Comparison of ENCODE assay signal across 27 cellular contexts in genomic region chr4:182648766-182649165, GRCh38.
"Had no signal": no experiment of that assay in that cellular context is flagged by ENCODE, and none has a peak within 500 bp of the region (broad histone marks: within the 10 kb centered on the region; RNA-seq: fewer than 3 reads in every experiment).

No MANE protein-coding gene starts in this region.

- H3K4me1 ChIP-seq: ascending aorta, colonic mucosa, testis, transverse colon had no signal

- H3K36me3 ChIP-seq: ascending aorta, cardiac muscle cell, colonic mucosa, heart left ventricle, neutrophil, right lobe of liver, transverse colon, WERI-Rb-1 had no signal

- H3K27ac ChIP-seq: ascending aorta, cardiac muscle cell, colonic mucosa, heart left ventricle, neutrophil, right lobe of liver, testis, transverse colon, WERI-Rb-1 had no signal

- H3K4me3 ChIP-seq: ascending aorta, cardiac muscle cell, colonic mucosa, heart left ventricle, right lobe of liver, testis, transverse colon had no signal

- DNase-seq: activated CD4-positive, alpha-beta T cell treated with anti-CD3 and anti-CD28 coated beads for 48 hours; activated CD4-positive, alpha-beta T cell treated with anti-CD3 and anti-CD28 coated beads, Interleukin-2, amount 50 U/mL, for 48 hours; activated CD8-positive, alpha-beta memory T cell treated with anti-CD3 and anti-CD28 coated beads for 24 hours; activated effector memory CD4-positive, alpha-beta T cell treated with anti-CD3 and anti-CD28 coated beads, Interleukin-2, amount 50 U/mL, for 16 hours; activated naive CD4-positive, alpha-beta T cell treated with anti-CD3 and anti-CD28 coated beads, Interleukin-2, amount 10 ng/mL, durations not matched to agents 7 days and 5 days; activated naive CD8-positive, alpha-beta T cell treated with anti-CD3 and anti-CD28 coated beads, Interleukin-2, amount 10 ng/mL, durations not matched to agents 7 days and 5 days; cerebellar nuclear complex; colonic mucosa; effector memory CD8-positive, alpha-beta T cell; foreskin fibroblast; heart left ventricle; hypothalamus; immature natural killer cell; kidney; left colon; naive B cell; nephron progenitor cell; right lobe of liver; stimulated activated CD4-positive, alpha-beta T cell treated with anti-CD3 and anti-CD28 coated beads, Interleukin-4, amount 100 ng/mL, for 1 hour; stimulated activated naive CD8-positive, alpha-beta T cell treated with anti-CD3 and anti-CD28 coated beads, Interleukin-15, Interleukin-2, amounts not matched to agents 100 U/mL and 50 U/mL, for 24 hours; T1000; testis; transverse colon; WERI-Rb-1 had no signal

- H3K9me3 ChIP-seq: colonic mucosa, neutrophil, right lobe of liver, testis, transverse colon had no signal

- H3K27me3 ChIP-seq: ascending aorta, cardiac muscle cell, colonic mucosa, heart left ventricle, neutrophil, right lobe of liver, testis, transverse colon had no signal
